In the genomic region with DNA sequence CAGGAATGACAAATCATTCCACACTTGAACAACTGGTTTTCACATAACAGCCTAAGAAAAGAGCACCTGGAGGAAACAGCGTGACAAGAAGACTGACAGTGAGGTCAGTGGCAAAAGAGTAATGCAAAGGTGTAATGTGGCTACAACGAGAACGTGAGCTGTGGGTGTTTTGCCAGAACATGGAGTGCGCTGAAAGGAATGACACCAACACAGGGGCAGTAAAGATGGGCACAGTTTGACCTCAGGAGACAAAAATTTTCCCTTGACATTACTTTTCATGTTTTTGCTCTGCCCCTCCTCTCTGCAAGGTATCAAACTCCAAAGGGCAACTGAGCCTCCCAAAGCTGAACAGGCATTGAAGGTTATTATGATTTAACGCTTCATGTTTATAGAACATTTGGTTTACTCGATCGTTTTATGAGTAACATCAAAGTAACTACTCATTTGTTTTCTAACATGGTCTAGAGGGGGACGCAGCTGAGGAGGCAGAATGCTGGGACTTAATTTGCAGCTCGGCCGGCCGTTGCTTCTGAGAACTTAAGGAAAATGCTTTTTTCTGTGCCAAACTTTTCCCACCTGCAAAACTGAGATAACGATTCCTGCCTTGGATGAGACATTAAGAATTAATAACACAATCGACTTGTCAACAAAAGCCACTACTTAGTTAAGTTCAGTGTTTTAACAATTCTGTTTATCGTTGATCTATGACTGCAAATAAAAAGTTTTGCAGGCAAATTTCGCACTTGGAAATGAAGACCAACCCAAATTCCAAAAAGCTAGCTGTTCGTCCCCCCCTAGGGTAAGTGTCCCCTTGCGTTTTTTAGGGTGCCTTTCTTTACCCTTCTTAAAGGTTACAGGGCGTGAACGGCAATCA, we compare ENCODE assay signal across 8 cellular contexts. TPM values are rescaled to one million over a fixed set of nuclear protein-coding genes. Genes with fewer than 3 reads are reported as not detected.
DNase-seq lines count a peak whose midpoint lies in the region; ATAC-seq, FAIRE-seq and TF ChIP-seq lines count a peak whose summit lies in the region.

No MANE protein-coding gene starts in this region.

- H3K4me2 ChIP-seq in mesendoderm (ENCODE audit: low read length) = peak overlapping the region; percentile 58

- H3K9me3 ChIP-seq in heart left ventricle = no peaks in the 10 kb centered on the region
- H3K9me3 ChIP-seq in vagina = no peaks in the 10 kb centered on the region

- ATAC-seq in heart left ventricle = no peak
- no peak for ATAC-seq in Right ventricle myocardium inferior
- no peak for ATAC-seq in HG02884 (IDR thresholded peaks at IDR 0.05; ENCODE audit: unreplicated experiment)
- no peak for ATAC-seq in GM19351 (IDR thresholded peaks at IDR 0.05; ENCODE audit: unreplicated experiment)

- H3K4ac ChIP-seq in mesendoderm (ENCODE audit: low read depth, low read length) = no peak overlapping the region

- peak overlapping the region; percentile 93 for H3K18ac ChIP-seq in mesendoderm (ENCODE audit: low read length)

- peak overlapping the region; percentile 53 to 87 (median 78) for H3K4me3 ChIP-seq in heart left ventricle
- H3K4me3 ChIP-seq in bronchial epithelial cell (ENCODE audit: low read depth, low read length) = peak overlapping the region; percentile 64
- H3K4me3 ChIP-seq in mesendoderm (ENCODE audit: low read length) = peak overlapping the region; percentile 65
- peak overlapping the region; percentile 59 to 68 for H3K4me3 ChIP-seq in vagina

- H3K27ac ChIP-seq in heart left ventricle (peak overlapping the region; percentile 75 to 98 (median 95)), mesendoderm (ENCODE audit: low read depth, low read length) (peak overlapping the region; percentile 87), vagina (peak overlapping the region; percentile 94)

- peak overlapping the region; percentile 97 for H3K56ac ChIP-seq in mesendoderm (ENCODE audit: low read length)

- H2AK5ac ChIP-seq in mesendoderm (ENCODE audit: low read length) = no peak overlapping the region

- no peak overlapping the region for H2BK15ac ChIP-seq in mesendoderm (replicated peaks; ENCODE audit: low read depth)

- no peak overlapping the region for H2BK5ac ChIP-seq in mesendoderm (ENCODE audit: low read length)

- FAIRE-seq in bronchial epithelial cell (lab: Jason Lieb, UNC) = no peak

- intact Hi-C loops in heart left ventricle (cut with DNase I) = no loop called here
- intact Hi-C loops in Right ventricle myocardium inferior (cut with DNase I) = no loop called here
- intact Hi-C loops in vagina (cut with DNase I) = no loop called here

- DNase-seq in heart left ventricle = no peak
- DNase-seq in Right ventricle myocardium inferior (ENCODE audit: missing footprints) = no peak
- DNase-seq in bronchial epithelial cell (ENCODE audit: low read depth) = peak; percentile 82
- DNase-seq in mesendoderm = no peak
- no peak for DNase-seq in vagina (ENCODE audit: extremely low spot score in 2 of 2)
- DNase-seq in NCI-H1436 treated with DMSO at 0.1 percent for 48 hours (lab: John Stamatoyannopoulos, UW) = no peak

- TF ChIP-seq CTCF in heart left ventricle (IDR thresholded peaks at IDR 0.05) (no peak), bronchial epithelial cell (IDR thresholded peaks at IDR 0.05; ENCODE audit: insufficient read depth, low read length, severe bottlenecking) (no peak), vagina (IDR thresholded peaks at IDR 0.05) (no peak)

- H3K9ac ChIP-seq in mesendoderm (ENCODE audit: low read length) = peak overlapping the region; percentile 77

- H3K79me2 ChIP-seq in mesendoderm (ENCODE audit: control insufficient read depth, insufficient read depth, low read length) = no peaks in the 10 kb centered on the region

- H3K27me3 ChIP-seq in heart left ventricle (no peaks in the 10 kb centered on the region), bronchial epithelial cell (ENCODE audit: control insufficient read depth, insufficient read depth, low read length) (no peaks in the 10 kb centered on the region), mesendoderm (ENCODE audit: insufficient read depth, low read length, poor library complexity) (no peaks in the 10 kb centered on the region), vagina (no peaks in the 10 kb centered on the region)

- no peak overlapping the region for H4K8ac ChIP-seq in mesendoderm (ENCODE audit: low read depth, low read length)

- H3K23ac ChIP-seq in mesendoderm (ENCODE audit: low read length) = no peak overlapping the region

- peaks cover 0 to 20% (median 8%) of the 10 kb centered on the region in 12 donors for H3K4me1 ChIP-seq in heart left ventricle
- peaks cover 2% of the 10 kb centered on the region for H3K4me1 ChIP-seq in mesendoderm (ENCODE audit: control insufficient read depth, low read depth, low read length)
- peaks cover 16% of the 10 kb centered on the region for H3K4me1 ChIP-seq in vagina

- H2BK120ac ChIP-seq in mesendoderm (ENCODE audit: low read depth, low read length) = no peak overlapping the region

- TF ChIP-seq POLR2A in heart left ventricle (IDR thresholded peaks at IDR 0.05) (no peak), vagina (IDR thresholded peaks at IDR 0.05) (no peak)

- peaks cover 2% of the 10 kb centered on the region for H3K79me1 ChIP-seq in mesendoderm (ENCODE audit: low read length)

- H3K36me3 ChIP-seq in heart left ventricle (peaks cover 0 to 35% (median 25%) of the 10 kb centered on the region in 9 donors), bronchial epithelial cell (ENCODE audit: control insufficient read depth, insufficient read depth, low read length) (peaks cover under 1% of the 10 kb centered on the region), mesendoderm (ENCODE audit: control insufficient read depth, insufficient read depth, low read length) (no peaks in the 10 kb centered on the region), vagina (peaks cover 0 to 10% of the 10 kb centered on the region in 2 donors)

- peak overlapping the region; percentile 27 for H4K5ac ChIP-seq in mesendoderm (ENCODE audit: low read length)

- WGBS in heart left ventricle, 4 donors = 25 to 27% (median 25%) methylated on average over 19 of the region's 19 CpGs
- WGBS in mesendoderm (ENCODE audit: extremely low coverage, insufficient coverage, low lambda C conversion rate) = no CpG with 5 or more reads among the region's 19 CpGs

RNA-seq across cellular contexts. Expression of a gene that starts 1.0 kb away (rescaled TPM):
- total RNA-seq in heart left ventricle = 10 to 100 TPM; 14.0 to 42.1 (median 19.6) TPM
- 10 to 100 TPM; 13.0 to 21.7 TPM for polyA plus RNA-seq in heart left ventricle
- 19.5 TPM for total RNA-seq in Right ventricle myocardium inferior
- total RNA-seq in bronchial epithelial cell = 58.8 and 113 TPM in 2 replicates
- polyA plus RNA-seq in mesendoderm (2013, experiment 1 of 2) = 36.7 TPM
- polyA plus RNA-seq in mesendoderm (2013, experiment 2 of 2) = 35.9 TPM
- total RNA-seq in vagina = 65.6 TPM

RNA-seq across cellular contexts. Expression of a gene that starts 26.4 kb away (rescaled TPM):
- total RNA-seq in heart left ventricle (10 to 100 TPM in 5 of 9 donors, 1 to 10 TPM in 4; 5.6 to 18.0 (median 13.0) TPM), Right ventricle myocardium inferior (13.1 TPM), bronchial epithelial cell (174 and 223 TPM in 2 replicates), vagina (21.9 TPM)
- 1 to 10 TPM; 6.4 to 9.9 TPM for polyA plus RNA-seq in heart left ventricle
- polyA plus RNA-seq in mesendoderm (2013, experiment 1 of 2) = 15.9 TPM
- polyA plus RNA-seq in mesendoderm (2013, experiment 2 of 2) = 17.6 TPM

RNA-seq across cellular contexts. Expression of a gene that starts 26.8 kb away (rescaled TPM):
- total RNA-seq in heart left ventricle (10 to 100 TPM; 37.2 to 60.2 (median 48.8) TPM), Right ventricle myocardium inferior (48.7 TPM), bronchial epithelial cell (79.2 and 91.1 TPM in 2 replicates), vagina (65.6 TPM)
- polyA plus RNA-seq in heart left ventricle = 100 to 1,000 TPM in 1 of 2 donors, 10 to 100 TPM in 1; 10.4 to 101 TPM
- polyA plus RNA-seq in mesendoderm (2013, experiment 1 of 2) = 154 TPM
- 151 TPM for polyA plus RNA-seq in mesendoderm (2013, experiment 2 of 2)

RNA-seq across cellular contexts. Expression of a gene that starts 37.0 kb away (rescaled TPM):
- 10 to 100 TPM; 35.4 to 45.0 (median 41.6) TPM for total RNA-seq in heart left ventricle
- polyA plus RNA-seq in heart left ventricle = 10 to 100 TPM; 14.8 to 52.7 TPM
- total RNA-seq in Right ventricle myocardium inferior = 40.3 TPM
- 26.6 and 41.2 TPM in 2 replicates for total RNA-seq in bronchial epithelial cell
- 47.3 TPM for polyA plus RNA-seq in mesendoderm (2013, experiment 1 of 2)
- polyA plus RNA-seq in mesendoderm (2013, experiment 2 of 2) = 49.8 TPM
- total RNA-seq in vagina = 68.5 TPM

RNA-seq across cellular contexts. Expression of a gene that starts 54.0 kb away (rescaled TPM):
- total RNA-seq in heart left ventricle (1 to 10 TPM; 3.8 to 7.6 (median 5.5) TPM), Right ventricle myocardium inferior (5.6 TPM), bronchial epithelial cell (6.3 and 7.4 TPM in 2 replicates), vagina (16.0 TPM)
- 1 to 10 TPM; 3.4 to 4.0 TPM for polyA plus RNA-seq in heart left ventricle
- 3.1 TPM for polyA plus RNA-seq in mesendoderm (2013, experiment 1 of 2)
- polyA plus RNA-seq in mesendoderm (2013, experiment 2 of 2) = 3.5 TPM
